Comparison of ENCODE assay signal across 7 cellular contexts in genomic region chr12:49662998-49663843, GRCh38. TPM values are rescaled to one million over a fixed set of nuclear protein-coding genes. Genes with fewer than 3 reads are reported as not detected.
DNase-seq lines count a peak whose midpoint lies in the region; ATAC-seq and TF ChIP-seq lines count a peak whose summit lies in the region.

No MANE protein-coding gene starts in this region.

- peaks cover 50 to 55% of the 10 kb centered on the region in 2 donors for H3K4me1 ChIP-seq in gastrocnemius medialis

- CTCF ChIA-PET in RWPE1 (lab: Yijun Ruan, JAX) = no interaction called here

- TF ChIP-seq POLR2A in gastrocnemius medialis (IDR thresholded peaks at IDR 0.05) = no peak

- H3K9me3 ChIP-seq in gastrocnemius medialis = no peaks in the 10 kb centered on the region

- no peaks in the 10 kb centered on the region for H3K27me3 ChIP-seq in gastrocnemius medialis

- H3K36me3 ChIP-seq in gastrocnemius medialis = no peaks in the 10 kb centered on the region

- TF ChIP-seq CTCF in RWPE1 (conservative IDR thresholded peaks at IDR 0.05; ENCODE audit: low read depth) = no peak
- TF ChIP-seq CTCF in gastrocnemius medialis (IDR thresholded peaks at IDR 0.05 in 4 of 5, conservative IDR thresholded peaks at IDR 0.05 in 1 of 5) = no peak

- peak; percentile 70 for DNase-seq in RWPE1 (ENCODE audit: low spot score)
- DNase-seq in activated effector memory CD4-positive, alpha-beta T cell treated with anti-CD3 and anti-CD28 coated beads, Interleukin-2, amount 50 U/mL, for 16 hours = peak; percentile 86
- DNase-seq in Right ventricle myocardium superior = peak; percentile 81
- peak; percentile 45 to 81 for DNase-seq in gastrocnemius medialis

- no peak overlapping the region for H3K4me3 ChIP-seq in gastrocnemius medialis

- in situ Hi-C loops in gastrocnemius medialis (cut with MboI; ENCODE audit: low sequenced_read_pairs in 4 of 4) = no loop called here

- ATAC-seq in GM18909 (IDR thresholded peaks at IDR 0.05; ENCODE audit: poor library complexity, unreplicated experiment) (peak; percentile 78), HG03095 (IDR thresholded peaks at IDR 0.05; ENCODE audit: unreplicated experiment) (peak; percentile 67), Right ventricle myocardium superior (ENCODE audit: poor library complexity) (peak; percentile 86), gastrocnemius medialis (peak; percentile 68 to 93), GM18870 (IDR thresholded peaks at IDR 0.05; ENCODE audit: unreplicated experiment) (no peak)

- intact Hi-C loops in Right ventricle myocardium superior (cut with DNase I) = no loop called here
- intact Hi-C loops in gastrocnemius medialis (cut with DNase I; ENCODE audit: low total_unique reads) = loop anchor here (5.0 kb wide), 1 partner anchor 39 kb away; no protein-coding TSS in a partner anchor

- H3K27ac ChIP-seq in RWPE1 (peak overlapping the region; percentile 80), gastrocnemius medialis (peak overlapping the region; percentile 72 to 85 (median 78))

- POLR2A ChIA-PET in RWPE1 (lab: Yijun Ruan, JAX; ENCODE audit: low non-redundant PET) = no interaction called here

RNA-seq across cellular contexts. Expression of gene PRPF40B, which starts 39.9 kb away (rescaled TPM):
- total RNA-seq in Right ventricle myocardium superior (19.1 TPM), gastrocnemius medialis (10 to 100 TPM; 17.6 to 21.3 (median 20.2) TPM)

RNA-seq across cellular contexts. Expression of gene FMNL3, which starts 44.0 kb away (rescaled TPM):
- 9.4 TPM for total RNA-seq in Right ventricle myocardium superior
- 1 to 10 TPM; 2.0 to 5.5 (median 4.9) TPM for total RNA-seq in gastrocnemius medialis

RNA-seq across cellular contexts. Expression of gene FAM186B, which starts 57.8 kb away (rescaled TPM):
- total RNA-seq in Right ventricle myocardium superior (0.46 TPM), gastrocnemius medialis (1 to 10 TPM in 1 of 4 donors, under 1 TPM in 3; 0.31 to 1.0 (median 0.70) TPM)
